ENCODE assay signal across 9 cellular contexts in genomic region chr17:77332981-77333685, GRCh38.
DNase-seq lines count a peak whose midpoint lies in the region; ATAC-seq, FAIRE-seq and TF ChIP-seq lines count a peak whose summit lies in the region.
"Had no signal": no experiment of that assay in that cellular context is flagged by ENCODE, and none has a peak within 500 bp of the region (broad histone marks: within the 10 kb centered on the region; RNA-seq: fewer than 3 reads in every experiment).

No MANE protein-coding gene starts in this region.

- H3K36me3 ChIP-seq in endothelial cell of umbilical vein (ENCODE audit: control insufficient read depth in 2 of 2, extremely low read depth in 1 of 2, insufficient read depth in 2 of 2, low read length in 2 of 2), result no peaks in the 10 kb centered on the region

- no peak overlapping the region for H2AFZ ChIP-seq in endothelial cell of umbilical vein (ENCODE audit: low read depth, low read length)

- no peaks in the 10 kb centered on the region for H4K20me1 ChIP-seq in endothelial cell of umbilical vein (replicated peaks; ENCODE audit: control insufficient read depth, extremely low read depth, insufficient read depth, low read length)

- H3K4me3 ChIP-seq in endothelial cell of umbilical vein (replicated peaks in 1 of 3; ENCODE audit: insufficient read depth in 1 of 3, low read depth in 1 of 3, low read length in 3 of 3), result no peak overlapping the region

- H3K4me2 ChIP-seq in endothelial cell of umbilical vein (ENCODE audit: insufficient read depth, low read length), result no peak overlapping the region

- H3K9me3 Mint-ChIP-seq in T-helper 1 cell treated with Interleukin-12 subunit alpha and Interleukin-12 subunit beta and Interleukin-4 antibody, amounts not matched to agents 30 μg/mL and 1 μg/mL, for 36 hours, result peaks cover 11% of the 10 kb centered on the region

- dilution Hi-C loops in endothelial cell of umbilical vein (cut with MboI; ENCODE audit: extremely low pct_ligation_motif_present, low sequenced_read_pairs), result no loop called here

- CTCF ChIA-PET in endothelial cell of umbilical vein (lab: Charles Lee), result interaction anchor here (1.0 to 5.3 kb wide), 8 partner anchors 41 to 210 kb away, joined by 3 to 63 read pairs (median 5); no protein-coding TSS in a partner anchor

- no peak for TF ChIP-seq POLR2A in endothelial cell of umbilical vein (IDR thresholded peaks at IDR 0.05; ENCODE audit: low read depth, low read length)

- POLR2A ChIA-PET in endothelial cell of umbilical vein (lab: Charles Lee), result no interaction called here

- no peak for TF ChIP-seq CTCF in endothelial cell of umbilical vein (IDR thresholded peaks at IDR 0.05; ENCODE audit: extremely low read depth in 1 of 2, insufficient read depth in 1 of 2, low read depth in 1 of 2, low read length in 2 of 2)

- no peaks in the 10 kb centered on the region for H3K79me2 ChIP-seq in endothelial cell of umbilical vein (ENCODE audit: control insufficient read depth, insufficient read depth, low read length)

- peaks cover 43% of the 10 kb centered on the region for H3K4me1 Mint-ChIP-seq in T-helper 1 cell treated with Interleukin-12 subunit alpha and Interleukin-12 subunit beta and Interleukin-4 antibody, amounts not matched to agents 30 μg/mL and 1 μg/mL, for 36 hours (ENCODE audit: low read depth)

- no peak overlapping the region for H3K27ac ChIP-seq in endothelial cell of umbilical vein (ENCODE audit: insufficient read depth, low read depth, low read length)
- H3K27ac ChIP-seq: 22Rv1 had no signal

- H3K36me3 Mint-ChIP-seq in T-helper 1 cell treated with Interleukin-12 subunit alpha and Interleukin-12 subunit beta and Interleukin-4 antibody, amounts not matched to agents 30 μg/mL and 1 μg/mL, for 36 hours (ENCODE audit: low read depth), result peaks cover 10% of the 10 kb centered on the region

- H3K9ac ChIP-seq in endothelial cell of umbilical vein (replicated peaks; ENCODE audit: extremely low read depth, insufficient read depth, low read length), result no peak overlapping the region

- peak overlapping the region; percentile 90 for H3K27ac Mint-ChIP-seq in T-helper 1 cell treated with Interleukin-12 subunit alpha and Interleukin-12 subunit beta and Interleukin-4 antibody, amounts not matched to agents 30 μg/mL and 1 μg/mL, for 36 hours

- no peaks in the 10 kb centered on the region for H3K9me3 ChIP-seq in endothelial cell of umbilical vein (replicated peaks; ENCODE audit: control insufficient read depth, insufficient read depth, low read length)

- DNase-seq in DMS 273 (lab: John Stamatoyannopoulos, UW; ENCODE audit: unreplicated experiment) (peak; percentile 29), DMS 273 treated with DMSO at 0.1 percent for 48 hours (lab: John Stamatoyannopoulos, UW) (no peak), endothelial cell of umbilical vein (ENCODE audit: low read depth, low spot score) (no peak), NCI-H128 (lab: John Stamatoyannopoulos, UW; ENCODE audit: unreplicated experiment) (no peak), SKM-1 treated with dmso at 0.1 percent for 144 hours (lab: John Stamatoyannopoulos, UW; ENCODE audit: unreplicated experiment) (no peak)
- peak; percentile 21 for DNase-seq in stimulated activated CD8-positive, alpha-beta memory T cell treated with anti-CD3 and anti-CD28 coated beads, Interleukin-12 subunit alpha, Interleukin-12 subunit beta, amount 100 ng/mL, for 4 hours (ENCODE audit: low read depth)

- peak; percentile 35 for FAIRE-seq in endothelial cell of umbilical vein (lab: Jason Lieb, UNC)

- peaks cover 5% of the 10 kb centered on the region for H3K4me1 ChIP-seq in endothelial cell of umbilical vein (ENCODE audit: control insufficient read depth, extremely low read depth, insufficient read depth, low read length)

- no peaks in the 10 kb centered on the region for H3K27me3 ChIP-seq in endothelial cell of umbilical vein (ENCODE audit: control insufficient read depth in 2 of 2, insufficient read depth in 2 of 2, low read length in 2 of 2)

- BruUV-seq in endothelial cell of umbilical vein (replicated peaks; lab: Mats Ljungman, UMichigan), result no TSS peak

- ATAC-seq in GM21786 (IDR thresholded peaks at IDR 0.05; ENCODE audit: unreplicated experiment), result no peak

- peaks cover 3% of the 10 kb centered on the region for H3K27me3 Mint-ChIP-seq in T-helper 1 cell treated with Interleukin-12 subunit alpha and Interleukin-12 subunit beta and Interleukin-4 antibody, amounts not matched to agents 30 μg/mL and 1 μg/mL, for 36 hours (ENCODE audit: low read depth)

- intact Hi-C loops in endothelial cell of umbilical vein (cut with micrococcal nuclease), result no loop called here

- no peaks in the 10 kb centered on the region for H3K9me1 ChIP-seq in endothelial cell of umbilical vein (replicated peaks; ENCODE audit: control insufficient read depth, extremely low read depth, insufficient read depth, low read length)

- H3K4me3 Mint-ChIP-seq in T-helper 1 cell treated with Interleukin-12 subunit alpha and Interleukin-12 subunit beta and Interleukin-4 antibody, amounts not matched to agents 30 μg/mL and 1 μg/mL, for 36 hours, result peak overlapping the region; percentile 82

TF ChIP-seq in endothelial cell of umbilical vein, 7 proteins besides CTCF, POLR2A, EP300 and RAD21:
- peak; percentile 18 for TF ChIP-seq FOS (IDR thresholded peaks at IDR 0.05; ENCODE audit: borderline replicate concordance, insufficient read depth, low read length)
- no peak for TF ChIP-seq MYC (IDR thresholded peaks at IDR 0.05; ENCODE audit: low read depth, low read length)

Comparison
In these comparisons a context has a peak if more than half of its experiments do, and no peak if none do; other contexts are left out.
1. DNase-seq: peak in DMS 273 (single experiment) and stimulated activated CD8-positive, alpha-beta memory T cell treated with anti-CD3 and anti-CD28 coated beads, Interleukin-12 subunit alpha, Interleukin-12 subunit beta, amount 100 ng/mL, for 4 hours (single experiment); none in DMS 273 treated with DMSO at 0.1 percent for 48 hours (single experiment), endothelial cell of umbilical vein (single experiment), NCI-H128 (single experiment) and SKM-1 treated with dmso at 0.1 percent for 144 hours (single experiment).